Comparison of ENCODE assay signal across 14 cellular contexts in the genomic region with DNA sequence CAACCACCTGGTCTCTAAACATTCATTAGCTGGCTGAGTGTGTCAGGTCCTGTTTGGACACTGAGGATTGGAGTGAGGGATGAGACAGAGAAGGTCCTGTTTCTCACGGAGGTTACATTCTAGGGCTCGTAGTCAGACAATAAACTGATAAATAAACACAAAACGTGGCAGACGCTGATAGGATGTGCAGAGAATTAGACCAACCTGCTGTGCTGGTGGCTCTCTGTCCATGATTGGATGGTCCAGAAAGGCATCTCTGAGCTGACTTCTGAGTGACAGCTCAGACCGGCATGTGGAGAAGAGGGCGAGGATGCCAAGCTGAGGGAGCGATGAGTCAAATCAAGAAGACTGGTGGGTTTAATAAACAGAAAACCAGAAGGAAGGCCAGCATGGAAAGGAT.
DNase-seq lines count a peak whose midpoint lies in the region; TF ChIP-seq lines count a peak whose summit lies in the region.
"Had no signal": no experiment of that assay in that cellular context is flagged by ENCODE, and none has a peak within 500 bp of the region (broad histone marks: within the 10 kb centered on the region; RNA-seq: fewer than 3 reads in every experiment).

No MANE protein-coding gene starts in this region.

- TF ChIP-seq CTCF in choroid plexus epithelial cell (conservative IDR thresholded peaks at IDR 0.05; ENCODE audit: low read depth, low read length) (no peak), stomach (IDR thresholded peaks at IDR 0.05) (no peak), ovary (IDR thresholded peaks at IDR 0.05) (no peak)

- WGBS in stomach, 5 donors = 50 to 69% (median 55%) methylated on average over 7 of the region's 7 CpGs
- WGBS in ovary, 3 donors = 59 to 71% (median 63%) methylated on average over 7 of the region's 7 CpGs

- intact Hi-C loops in stomach (cut with DNase I; ENCODE audit: low total_unique reads) = no loop called here
- intact Hi-C loops in ovary (cut with DNase I) = no loop called here
- intact Hi-C loops in activated T-helper 1 cell treated with anti-CD3 and anti-CD28 coated beads, Interleukin-12 subunit alpha, Interleukin-12 subunit beta, Interleukin-2, Interleukin-4 antibody, amounts not matched to agents 30 ng/mL and 10 ng/mL and 1 ng/mL, durations not matched to agents 14 hours and 24 hours and 36 hours (cut with micrococcal nuclease) = no loop called here
- intact Hi-C loops in posterior cingulate gyrus (cut with DNase I) = no loop called here

- H3K9me3 ChIP-seq in stomach = no peaks in the 10 kb centered on the region
- no peaks in the 10 kb centered on the region for H3K9me3 ChIP-seq in ovary

- H3K27me3 ChIP-seq in stomach (no peaks in the 10 kb centered on the region), ovary (no peaks in the 10 kb centered on the region)

- H3K36me3 Mint-ChIP-seq in activated T-helper 1 cell treated with anti-CD3 and anti-CD28 coated beads, Interleukin-12 subunit alpha, Interleukin-12 subunit beta, Interleukin-2, Interleukin-4 antibody, amounts not matched to agents 30 ng/mL and 10 ng/mL and 1 ng/mL, durations not matched to agents 14 hours and 24 hours and 36 hours (ENCODE audit: low read depth) = no peaks in the 10 kb centered on the region
- H3K36me3 Mint-ChIP-seq: activated CD4-positive, alpha-beta memory T cell treated with anti-CD3 and anti-CD28 coated beads for 36 hours had no signal

- H3K4me3 Mint-ChIP-seq in activated T-helper 1 cell treated with anti-CD3 and anti-CD28 coated beads, Interleukin-12 subunit alpha, Interleukin-12 subunit beta, Interleukin-2, Interleukin-4 antibody, amounts not matched to agents 30 ng/mL and 10 ng/mL and 1 ng/mL, durations not matched to agents 14 hours and 24 hours and 36 hours = no peak overlapping the region
- H3K4me3 Mint-ChIP-seq: activated CD4-positive, alpha-beta memory T cell treated with anti-CD3 and anti-CD28 coated beads for 36 hours; activated T-helper 17 cell treated with anti-CD3 and anti-CD28 coated beads, Interleukin-2, amount 50 U/mL, for 72 hours; stimulated activated naive CD8-positive, alpha-beta T cell treated with anti-CD3 and anti-CD28 coated beads, Interleukin-15, Interleukin-2, amounts not matched to agents 100 ng/mL and 50 ng/mL, for 24 hours had no signal

- H3K36me3 ChIP-seq in stomach (no peaks in the 10 kb centered on the region), ovary (no peaks in the 10 kb centered on the region)

- TF ChIP-seq EP300 in stomach (IDR thresholded peaks at IDR 0.05) = no peak
- no peak for TF ChIP-seq EP300 in ovary (IDR thresholded peaks at IDR 0.05)

- H3K27ac Mint-ChIP-seq in activated T-helper 1 cell treated with anti-CD3 and anti-CD28 coated beads, Interleukin-12 subunit alpha, Interleukin-12 subunit beta, Interleukin-2, Interleukin-4 antibody, amounts not matched to agents 30 ng/mL and 10 ng/mL and 1 ng/mL, durations not matched to agents 14 hours and 24 hours and 36 hours = no peak overlapping the region
- H3K27ac Mint-ChIP-seq: activated CD4-positive, alpha-beta memory T cell treated with anti-CD3 and anti-CD28 coated beads for 36 hours; activated T-helper 17 cell treated with anti-CD3 and anti-CD28 coated beads, Interleukin-2, amount 50 U/mL, for 72 hours; stimulated activated naive CD8-positive, alpha-beta T cell treated with anti-CD3 and anti-CD28 coated beads, Interleukin-15, Interleukin-2, amounts not matched to agents 100 ng/mL and 50 ng/mL, for 24 hours had no signal

- H3K27ac ChIP-seq in stomach (peak overlapping the region in 4 of 5 donors; percentile 23 to 62 (median 31)), ovary (no peak overlapping the region)

- peak; percentile 26 for DNase-seq in NCI-H345 (lab: John Stamatoyannopoulos, UW)
- DNase-seq in NCI-H345 treated with DMSO at 0.1 percent for 48 hours (lab: John Stamatoyannopoulos, UW; ENCODE audit: unreplicated experiment) = no peak
- peak; percentile 29 for DNase-seq in NCI-H69 (lab: John Stamatoyannopoulos, UW)
- peak; percentile 50 for DNase-seq in choroid plexus epithelial cell (ENCODE audit: low read depth)
- no peak for DNase-seq in stomach
- DNase-seq in ovary = no peak
- no peak for DNase-seq in activated T-helper 1 cell treated with anti-CD3 and anti-CD28 coated beads, Interleukin-12 subunit alpha, Interleukin-12 subunit beta, Interleukin-2, Interleukin-4 antibody, amounts not matched to agents 30 ng/mL and 10 ng/mL and 1 ng/mL, durations not matched to agents 14 hours and 24 hours and 36 hours (ENCODE audit: low spot score)
- DNase-seq in posterior cingulate gyrus = no peak
- DNase-seq: activated CD4-positive, alpha-beta memory T cell treated with anti-CD3 and anti-CD28 coated beads for 36 hours; aorta; occipital lobe; small intestine had no signal

- H3K4me1 ChIP-seq in stomach (peaks cover 0 to 4% (median 0%) of the 10 kb centered on the region in 4 donors), ovary (ENCODE audit: insufficient read depth) (no peaks in the 10 kb centered on the region)

- H3K27me3 Mint-ChIP-seq in activated T-helper 1 cell treated with anti-CD3 and anti-CD28 coated beads, Interleukin-12 subunit alpha, Interleukin-12 subunit beta, Interleukin-2, Interleukin-4 antibody, amounts not matched to agents 30 ng/mL and 10 ng/mL and 1 ng/mL, durations not matched to agents 14 hours and 24 hours and 36 hours (ENCODE audit: insufficient read depth) = no peaks in the 10 kb centered on the region
- H3K27me3 Mint-ChIP-seq: activated CD4-positive, alpha-beta memory T cell treated with anti-CD3 and anti-CD28 coated beads for 36 hours; activated T-helper 17 cell treated with anti-CD3 and anti-CD28 coated beads, Interleukin-2, amount 50 U/mL, for 72 hours; stimulated activated naive CD8-positive, alpha-beta T cell treated with anti-CD3 and anti-CD28 coated beads, Interleukin-15, Interleukin-2, amounts not matched to agents 100 ng/mL and 50 ng/mL, for 24 hours had no signal

- TF ChIP-seq POLR2A in stomach (IDR thresholded peaks at IDR 0.05) = no peak
- TF ChIP-seq POLR2A in ovary (IDR thresholded peaks at IDR 0.05) = no peak

- no peak overlapping the region for H3K4me3 ChIP-seq in choroid plexus epithelial cell (ENCODE audit: low read depth, low read length)
- no peak overlapping the region for H3K4me3 ChIP-seq in stomach
- H3K4me3 ChIP-seq in ovary = no peak overlapping the region

- H3K9me3 Mint-ChIP-seq in activated T-helper 1 cell treated with anti-CD3 and anti-CD28 coated beads, Interleukin-12 subunit alpha, Interleukin-12 subunit beta, Interleukin-2, Interleukin-4 antibody, amounts not matched to agents 30 ng/mL and 10 ng/mL and 1 ng/mL, durations not matched to agents 14 hours and 24 hours and 36 hours = peaks cover 22% of the 10 kb centered on the region

- H3K4me1 Mint-ChIP-seq in activated T-helper 1 cell treated with anti-CD3 and anti-CD28 coated beads, Interleukin-12 subunit alpha, Interleukin-12 subunit beta, Interleukin-2, Interleukin-4 antibody, amounts not matched to agents 30 ng/mL and 10 ng/mL and 1 ng/mL, durations not matched to agents 14 hours and 24 hours and 36 hours (ENCODE audit: low read depth) = no peaks in the 10 kb centered on the region
- H3K4me1 Mint-ChIP-seq: activated T-helper 17 cell treated with anti-CD3 and anti-CD28 coated beads, Interleukin-2, amount 50 U/mL, for 72 hours had no signal

Comparison
In these comparisons a context has a peak if more than half of its experiments do, and no peak if none do; other contexts are left out.
1. DNase-seq: peak in NCI-H345 (single experiment), NCI-H69 (single experiment) and choroid plexus epithelial cell (single experiment); none in NCI-H345 treated with DMSO at 0.1 percent for 48 hours (single experiment), stomach (single experiment), ovary (0 of 5), activated T-helper 1 cell treated with anti-CD3 and anti-CD28 coated beads, Interleukin-12 subunit alpha, Interleukin-12 subunit beta, Interleukin-2, Interleukin-4 antibody, amounts not matched to agents 30 ng/mL and 10 ng/mL and 1 ng/mL, durations not matched to agents 14 hours and 24 hours and 36 hours (single experiment) and posterior cingulate gyrus (0 of 10).
2. H3K27ac ChIP-seq: peak in stomach (4 of 5); none in ovary (0 of 2).